ENCODE assay signal across 1 cellular context in genomic region chr3:9715764-9716437, GRCh38.
TF ChIP-seq lines count a peak whose summit lies in the region.

No MANE protein-coding gene starts in this region.

TF ChIP-seq in GM23338, 12 proteins besides CTCF, POLR2A, EP300 and RAD21 (continued from another document):
- TF ChIP-seq, protein P1, sequence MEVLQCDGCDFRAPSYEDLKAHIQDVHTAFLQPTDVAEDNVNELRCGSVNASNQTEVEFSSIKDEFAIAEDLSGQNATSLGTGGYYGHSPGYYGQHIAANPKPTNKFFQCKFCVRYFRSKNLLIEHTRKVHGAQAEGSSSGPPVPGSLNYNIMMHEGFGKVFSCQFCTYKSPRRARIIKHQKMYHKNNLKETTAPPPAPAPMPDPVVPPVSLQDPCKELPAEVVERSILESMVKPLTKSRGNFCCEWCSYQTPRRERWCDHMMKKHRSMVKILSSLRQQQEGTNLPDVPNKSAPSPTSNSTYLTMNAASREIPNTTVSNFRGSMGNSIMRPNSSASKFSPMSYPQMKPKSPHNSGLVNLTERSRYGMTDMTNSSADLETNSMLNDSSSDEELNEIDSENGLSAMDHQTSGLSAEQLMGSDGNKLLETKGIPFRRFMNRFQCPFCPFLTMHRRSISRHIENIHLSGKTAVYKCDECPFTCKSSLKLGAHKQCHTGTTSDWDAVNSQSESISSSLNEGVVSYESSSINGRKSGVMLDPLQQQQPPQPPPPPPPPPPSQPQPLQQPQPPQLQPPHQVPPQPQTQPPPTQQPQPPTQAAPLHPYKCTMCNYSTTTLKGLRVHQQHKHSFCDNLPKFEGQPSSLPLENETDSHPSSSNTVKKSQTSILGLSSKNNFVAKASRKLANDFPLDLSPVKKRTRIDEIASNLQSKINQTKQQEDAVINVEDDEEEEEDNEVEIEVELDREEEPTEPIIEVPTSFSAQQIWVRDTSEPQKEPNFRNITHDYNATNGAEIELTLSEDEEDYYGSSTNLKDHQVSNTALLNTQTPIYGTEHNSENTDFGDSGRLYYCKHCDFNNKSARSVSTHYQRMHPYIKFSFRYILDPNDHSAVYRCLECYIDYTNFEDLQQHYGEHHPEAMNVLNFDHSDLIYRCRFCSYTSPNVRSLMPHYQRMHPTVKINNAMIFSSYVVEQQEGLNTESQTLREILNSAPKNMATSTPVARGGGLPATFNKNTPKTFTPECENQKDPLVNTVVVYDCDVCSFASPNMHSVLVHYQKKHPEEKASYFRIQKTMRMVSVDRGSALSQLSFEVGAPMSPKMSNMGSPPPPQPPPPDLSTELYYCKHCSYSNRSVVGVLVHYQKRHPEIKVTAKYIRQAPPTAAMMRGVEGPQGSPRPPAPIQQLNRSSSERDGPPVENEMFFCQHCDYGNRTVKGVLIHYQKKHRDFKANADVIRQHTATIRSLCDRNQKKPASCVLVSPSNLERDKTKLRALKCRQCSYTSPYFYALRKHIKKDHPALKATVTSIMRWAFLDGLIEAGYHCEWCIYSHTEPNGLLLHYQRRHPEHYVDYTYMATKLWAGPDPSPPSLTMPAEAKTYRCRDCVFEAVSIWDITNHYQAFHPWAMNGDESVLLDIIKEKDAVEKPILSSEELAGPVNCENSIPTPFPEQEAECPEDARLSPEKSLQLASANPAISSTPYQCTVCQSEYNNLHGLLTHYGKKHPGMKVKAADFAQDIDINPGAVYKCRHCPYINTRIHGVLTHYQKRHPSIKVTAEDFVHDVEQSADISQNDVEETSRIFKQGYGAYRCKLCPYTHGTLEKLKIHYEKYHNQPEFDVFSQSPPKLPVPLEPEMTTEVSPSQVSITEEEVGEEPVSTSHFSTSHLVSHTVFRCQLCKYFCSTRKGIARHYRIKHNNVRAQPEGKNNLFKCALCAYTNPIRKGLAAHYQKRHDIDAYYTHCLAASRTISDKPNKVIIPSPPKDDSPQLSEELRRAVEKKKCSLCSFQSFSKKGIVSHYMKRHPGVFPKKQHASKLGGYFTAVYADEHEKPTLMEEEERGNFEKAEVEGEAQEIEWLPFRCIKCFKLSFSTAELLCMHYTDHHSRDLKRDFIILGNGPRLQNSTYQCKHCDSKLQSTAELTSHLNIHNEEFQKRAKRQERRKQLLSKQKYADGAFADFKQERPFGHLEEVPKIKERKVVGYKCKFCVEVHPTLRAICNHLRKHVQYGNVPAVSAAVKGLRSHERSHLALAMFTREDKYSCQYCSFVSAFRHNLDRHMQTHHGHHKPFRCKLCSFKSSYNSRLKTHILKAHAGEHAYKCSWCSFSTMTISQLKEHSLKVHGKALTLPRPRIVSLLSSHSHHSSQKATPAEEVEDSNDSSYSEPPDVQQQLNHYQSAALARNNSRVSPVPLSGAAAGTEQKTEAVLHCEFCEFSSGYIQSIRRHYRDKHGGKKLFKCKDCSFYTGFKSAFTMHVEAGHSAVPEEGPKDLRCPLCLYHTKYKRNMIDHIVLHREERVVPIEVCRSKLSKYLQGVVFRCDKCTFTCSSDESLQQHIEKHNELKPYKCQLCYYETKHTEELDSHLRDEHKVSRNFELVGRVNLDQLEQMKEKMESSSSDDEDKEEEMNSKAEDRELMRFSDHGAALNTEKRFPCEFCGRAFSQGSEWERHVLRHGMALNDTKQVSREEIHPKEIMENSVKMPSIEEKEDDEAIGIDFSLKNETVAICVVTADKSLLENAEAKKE (CRISPR knock-in tag; IDR thresholded peaks at IDR 0.05): no peak
- TF ChIP-seq ZNF331 (CRISPR knock-in tag; IDR thresholded peaks at IDR 0.05; ENCODE audit: low read depth): no peak
- TF ChIP-seq EZH2phosphoT487 (IDR thresholded peaks at IDR 0.05; ENCODE audit: unreplicated experiment): no peak
